Comparison of ENCODE assay signal across 8 cellular contexts in genomic region chr1:68010094-68010493, GRCh38. TPM values are rescaled to one million over a fixed set of nuclear protein-coding genes. Genes with fewer than 3 reads are reported as not detected.
DNase-seq lines count a peak whose midpoint lies in the region; ATAC-seq, FAIRE-seq and TF ChIP-seq lines count a peak whose summit lies in the region.
"Had no signal": no experiment of that assay in that cellular context is flagged by ENCODE, and none has a peak within 500 bp of the region (broad histone marks: within the 10 kb centered on the region; RNA-seq: fewer than 3 reads in every experiment).

No MANE protein-coding gene starts in this region.

- H3K36me3 Mint-ChIP-seq in activated CD8-positive, alpha-beta T cell treated with anti-CD3 and anti-CD28 coated beads for 36 hours (ENCODE audit: low read depth) = no peaks in the 10 kb centered on the region

- POLR2A ChIA-PET in activated CD8-positive, alpha-beta T cell treated with anti-CD3 and anti-CD28 coated beads for 36 hours (lab: Charles Lee) = no interaction called here

- TF ChIP-seq CTCF in esophagus squamous epithelium (IDR thresholded peaks at IDR 0.05) = peak in 4 of 6 experiments; percentile 11 to 57 (median 28)
- TF ChIP-seq CTCF in activated CD8-positive, alpha-beta T cell treated with anti-CD3 and anti-CD28 coated beads for 36 hours (IDR thresholded peaks at IDR 0.05) = no peak

- H3K4me1 ChIP-seq in esophagus squamous epithelium = no peaks in the 10 kb centered on the region

- H3K27me3 Mint-ChIP-seq in activated CD8-positive, alpha-beta T cell treated with anti-CD3 and anti-CD28 coated beads for 36 hours = peaks cover 5% of the 10 kb centered on the region

- no peaks in the 10 kb centered on the region for H3K4me1 Mint-ChIP-seq in activated CD8-positive, alpha-beta T cell treated with anti-CD3 and anti-CD28 coated beads for 36 hours (ENCODE audit: low read depth)

- no peak for ATAC-seq in GM18511 (IDR thresholded peaks at IDR 0.05; ENCODE audit: unreplicated experiment)
- no peak for ATAC-seq in activated CD8-positive, alpha-beta T cell treated with anti-CD3 and anti-CD28 coated beads for 36 hours

- intact Hi-C loops in esophagus squamous epithelium (cut with DNase I) = no loop called here
- intact Hi-C loops in activated CD8-positive, alpha-beta T cell treated with anti-CD3 and anti-CD28 coated beads for 36 hours (cut with micrococcal nuclease) = loop anchor here (10.0 kb wide), 1 partner anchor 155 kb away; no protein-coding TSS in a partner anchor

- no peaks in the 10 kb centered on the region for H3K27me3 ChIP-seq in esophagus squamous epithelium

- no peaks in the 10 kb centered on the region for H3K36me3 ChIP-seq in esophagus squamous epithelium

- no peak overlapping the region for H3K27ac Mint-ChIP-seq in activated CD8-positive, alpha-beta T cell treated with anti-CD3 and anti-CD28 coated beads for 36 hours
- H3K27ac Mint-ChIP-seq: T-helper 2 cell treated with Interferon-gamma antibody and Interleukin-4, amounts not matched to agents 5 μg/mL and 100 μg/mL, for 36 hours had no signal

- DNase-seq in HTR-8/SVneo (ENCODE audit: insufficient read length, low spot score) (peak; percentile 10), NCI-H82 treated with DMSO at 0.1 percent for 48 hours (lab: John Stamatoyannopoulos, UW; ENCODE audit: unreplicated experiment) (peak; percentile 47), esophagus squamous epithelium (lab: John Stamatoyannopoulos, UW) (no peak), renal cortical epithelial cell (ENCODE audit: low read depth) (peak; percentile 66)
- DNase-seq in stimulated activated CD4-positive, alpha-beta T cell treated with anti-CD3 and anti-CD28 coated beads, Interleukin-1b, Interleukin-23, amount 100 ng/mL, for 48 hours = no peak
- no peak for DNase-seq in activated CD8-positive, alpha-beta T cell treated with anti-CD3 and anti-CD28 coated beads for 36 hours

- CTCF ChIA-PET in activated CD8-positive, alpha-beta T cell treated with anti-CD3 and anti-CD28 coated beads for 36 hours (lab: Charles Lee) = interaction anchor here (1.2 to 1.5 kb wide), 2 partner anchors 160 to 243 kb away, joined by 3 to 4 read pairs; no protein-coding TSS in a partner anchor

- H3K27ac ChIP-seq in esophagus squamous epithelium = no peak overlapping the region

- TF ChIP-seq POLR2A in esophagus squamous epithelium (IDR thresholded peaks at IDR 0.05) = no peak

- no peak overlapping the region for H3K4me3 ChIP-seq in esophagus squamous epithelium

- no peak overlapping the region for H3K4me3 Mint-ChIP-seq in activated CD8-positive, alpha-beta T cell treated with anti-CD3 and anti-CD28 coated beads for 36 hours
- H3K4me3 Mint-ChIP-seq: T-helper 2 cell treated with Interferon-gamma antibody and Interleukin-4, amounts not matched to agents 5 μg/mL and 100 μg/mL, for 36 hours had no signal

- H3K9me3 ChIP-seq in esophagus squamous epithelium = no peaks in the 10 kb centered on the region

- no peak for FAIRE-seq in HTR-8/SVneo (lab: Jason Lieb, UNC)

- H3K9me3 Mint-ChIP-seq in activated CD8-positive, alpha-beta T cell treated with anti-CD3 and anti-CD28 coated beads for 36 hours = no peaks in the 10 kb centered on the region
- H3K9me3 Mint-ChIP-seq: T-helper 2 cell treated with Interferon-gamma antibody and Interleukin-4, amounts not matched to agents 5 μg/mL and 100 μg/mL, for 36 hours had no signal

RNA-seq across cellular contexts. Expression of gene DIRAS3, which starts 40.3 kb away (rescaled TPM):
- 1 to 10 TPM in 2 of 4 donors, under 1 TPM in 2; 0.57 to 1.3 (median 0.86) TPM for total RNA-seq in esophagus squamous epithelium
- 0.17 and 0.30 TPM in 2 replicates for total RNA-seq in renal cortical epithelial cell
- under 1 TPM; 0.18 to 0.20 TPM for total RNA-seq in activated CD8-positive, alpha-beta T cell treated with anti-CD3 and anti-CD28 coated beads for 36 hours

Comparison
In these comparisons a context has a peak if more than half of its experiments do, and no peak if none do; other contexts are left out.
1. DNase-seq: peak in HTR-8/SVneo (single experiment), NCI-H82 treated with DMSO at 0.1 percent for 48 hours (single experiment) and renal cortical epithelial cell (single experiment); none in esophagus squamous epithelium (single experiment), stimulated activated CD4-positive, alpha-beta T cell treated with anti-CD3 and anti-CD28 coated beads, Interleukin-1b, Interleukin-23, amount 100 ng/mL, for 48 hours (single experiment) and activated CD8-positive, alpha-beta T cell treated with anti-CD3 and anti-CD28 coated beads for 36 hours (single experiment).